Comparison of ENCODE assay signal across 28 cellular contexts in genomic region chr6:10051283-10051682, GRCh38.
"Had no signal": no experiment of that assay in that cellular context is flagged by ENCODE, and none has a peak within 500 bp of the region (broad histone marks: within the 10 kb centered on the region; RNA-seq: fewer than 3 reads in every experiment).

No MANE protein-coding gene starts in this region.

- H3K4me1 ChIP-seq: stomach, suprapubic skin, testis, thyroid gland, tibial artery, tibial nerve, transverse colon, upper lobe of left lung, upper lobe of right lung, uterus, vagina had no signal

- H3K27me3 Mint-ChIP-seq: stimulated activated memory B cell treated with anti-CD40 and anti-IgM and Interleukin-4, amounts not matched to agents 10 μg/mL and 1 μg/mL and 100 μg/mL, for 72 hours; stimulated activated naive B cell treated with anti-CD40 and anti-IgM and Interleukin-4, amounts not matched to agents 10 μg/mL and 1 μg/mL and 100 μg/mL, for 72 hours; stimulated activated naive CD8-positive, alpha-beta T cell treated with anti-CD3 and anti-CD28 coated beads, Interleukin-15, amount 100 ng/mL, for 72 hours; stimulated activated naive CD8-positive, alpha-beta T cell treated with anti-CD3 and anti-CD28 coated beads, Interleukin-15, Interleukin-2, amounts not matched to agents 100 ng/mL and 50 ng/mL, for 24 hours; type B pancreatic cell had no signal

- DNase-seq: stimulated activated CD4-positive, alpha-beta T cell treated with anti-CD3 and anti-CD28 coated beads, Interleukin-2, amount 100 ng/mL, for 48 hours; stimulated activated CD4-positive, alpha-beta T cell treated with anti-CD3 and anti-CD28 coated beads, Interleukin-4, amount 100 ng/mL, for 1 hour; stimulated activated CD4-positive, alpha-beta T cell treated with anti-CD3 and anti-CD28 coated beads, Interleukin-4, amount 100 ng/mL, for 24 hours; stimulated activated CD4-positive, alpha-beta T cell treated with anti-CD3 and anti-CD28 coated beads, Interleukin-4, amount 100 ng/mL, for 4 hours; stimulated activated CD8-positive, alpha-beta memory T cell treated with anti-CD3 and anti-CD28 coated beads, Interleukin-4, amount 100 ng/mL, for 48 hours; stimulated activated naive B cell treated with anti-CD40 and anti-IgM and Interleukin-4, amounts not matched to agents 10 μg/mL and 1 μg/mL and 100 μg/mL, for 72 hours; stimulated activated naive CD4-positive, alpha-beta T cell; stimulated activated naive CD4-positive, alpha-beta T cell treated with Interleukin-2 at 50 U/mL for 16 hours; stimulated activated naive CD8-positive, alpha-beta T cell treated with anti-CD3 and anti-CD28 coated beads, Interleukin-15, amount 100 ng/mL, for 72 hours; stimulated activated naive CD8-positive, alpha-beta T cell treated with anti-CD3 and anti-CD28 coated beads, Interleukin-15, Interleukin-2, amounts not matched to agents 100 U/mL and 50 U/mL, for 24 hours; stomach; substantia nigra; testis; thyroid gland; tibial artery; transverse colon; trophoblast cell; upper lobe of left lung; upper lobe of right lung; uterus had no signal

- H3K36me3 Mint-ChIP-seq: stimulated activated effector memory CD8-positive, alpha-beta T cell treated with anti-CD3 and anti-CD28 coated beads, Interleukin-12 subunit alpha, Interleukin-12 subunit beta, amount 100 ng/mL, for 72 hours; stimulated activated memory B cell treated with anti-CD40 and anti-IgM and Interleukin-4, amounts not matched to agents 10 μg/mL and 1 μg/mL and 100 μg/mL, for 72 hours; stimulated activated naive B cell treated with anti-CD40 and anti-IgM and Interleukin-4, amounts not matched to agents 10 μg/mL and 1 μg/mL and 100 μg/mL, for 72 hours; type B pancreatic cell had no signal

- H3K9me3 ChIP-seq: testis, thyroid gland, tibial artery, transverse colon, uterus, vagina had no signal

- H3K27ac ChIP-seq: stomach, suprapubic skin, testis, thoracic aorta, thyroid gland, tibial artery, tibial nerve, transverse colon, upper lobe of left lung, upper lobe of right lung, uterus, vagina had no signal

- H3K4me3 Mint-ChIP-seq: stimulated activated effector memory CD8-positive, alpha-beta T cell treated with anti-CD3 and anti-CD28 coated beads, Interleukin-12 subunit alpha, Interleukin-12 subunit beta, amount 100 ng/mL, for 72 hours; stimulated activated memory B cell treated with anti-CD40 and anti-IgM and Interleukin-4, amounts not matched to agents 10 μg/mL and 1 μg/mL and 100 μg/mL, for 72 hours; stimulated activated naive B cell treated with anti-CD40 and anti-IgM and Interleukin-4, amounts not matched to agents 10 μg/mL and 1 μg/mL and 100 μg/mL, for 72 hours; stimulated activated naive CD8-positive, alpha-beta T cell treated with anti-CD3 and anti-CD28 coated beads, Interleukin-15, amount 100 ng/mL, for 72 hours; stimulated activated naive CD8-positive, alpha-beta T cell treated with anti-CD3 and anti-CD28 coated beads, Interleukin-15, Interleukin-2, amounts not matched to agents 100 ng/mL and 50 ng/mL, for 24 hours; type B pancreatic cell had no signal

- H3K4me3 ChIP-seq: stomach, suprapubic skin, testis, thoracic aorta, thyroid gland, tibial artery, tibial nerve, transverse colon, upper lobe of left lung, upper lobe of right lung, uterus, vagina had no signal

- H3K36me3 ChIP-seq: stomach, suprapubic skin, thoracic aorta, thyroid gland, tibial artery, tibial nerve, transverse colon, upper lobe of left lung, upper lobe of right lung, uterus, vagina had no signal

- H3K4me1 Mint-ChIP-seq: stimulated activated effector memory CD8-positive, alpha-beta T cell treated with anti-CD3 and anti-CD28 coated beads, Interleukin-12 subunit alpha, Interleukin-12 subunit beta, amount 100 ng/mL, for 72 hours; stimulated activated memory B cell treated with anti-CD40 and anti-IgM and Interleukin-4, amounts not matched to agents 10 μg/mL and 1 μg/mL and 100 μg/mL, for 72 hours; stimulated activated naive B cell treated with anti-CD40 and anti-IgM and Interleukin-4, amounts not matched to agents 10 μg/mL and 1 μg/mL and 100 μg/mL, for 72 hours; stimulated activated naive CD8-positive, alpha-beta T cell treated with anti-CD3 and anti-CD28 coated beads, Interleukin-15, amount 100 ng/mL, for 72 hours had no signal

- H3K27ac Mint-ChIP-seq: stimulated activated effector memory CD8-positive, alpha-beta T cell treated with anti-CD3 and anti-CD28 coated beads, Interleukin-12 subunit alpha, Interleukin-12 subunit beta, amount 100 ng/mL, for 72 hours; stimulated activated memory B cell treated with anti-CD40 and anti-IgM and Interleukin-4, amounts not matched to agents 10 μg/mL and 1 μg/mL and 100 μg/mL, for 72 hours; stimulated activated naive B cell treated with anti-CD40 and anti-IgM and Interleukin-4, amounts not matched to agents 10 μg/mL and 1 μg/mL and 100 μg/mL, for 72 hours; stimulated activated naive CD8-positive, alpha-beta T cell treated with anti-CD3 and anti-CD28 coated beads, Interleukin-15, amount 100 ng/mL, for 72 hours; stimulated activated naive CD8-positive, alpha-beta T cell treated with anti-CD3 and anti-CD28 coated beads, Interleukin-15, Interleukin-2, amounts not matched to agents 100 ng/mL and 50 ng/mL, for 24 hours; type B pancreatic cell had no signal
